In genomic region chr1:30928171-30928570, GRCh38 we compare ENCODE assay signal across 20 cellular contexts.
"Had no signal": no experiment of that assay in that cellular context is flagged by ENCODE, and none has a peak within 500 bp of the region (broad histone marks: within the 10 kb centered on the region; RNA-seq: fewer than 3 reads in every experiment).

No MANE protein-coding gene starts in this region.

- H3K4me1 ChIP-seq: adrenal gland, ascending aorta, left lung had no signal

- H3K27ac ChIP-seq: adrenal gland, ascending aorta, left lung, vagina had no signal

- H3K4me3 ChIP-seq: adrenal gland, ascending aorta, heart right ventricle, left lung, sigmoid colon, smooth muscle cell, vagina had no signal

- H3K4me2 ChIP-seq: smooth muscle cell had no signal

- ATAC-seq: activated CD4-positive, alpha-beta T cell treated with anti-CD3 and anti-CD28 coated beads for 36 hours; activated T-cell treated with anti-CD3 and anti-CD28 coated beads, Interleukin-2, amount 50 U/mL, for 4 hours; left lung; stimulated activated naive B cell treated with anti-CD40 and anti-IgM and Interleukin-4, amounts not matched to agents 10 μg/mL and 1 μg/mL and 100 μg/mL, for 72 hours; T-helper 17 cell had no signal

- DNase-seq: activated B cell treated with CpG ODN at 0.5 μM for 24 hours; activated CD4-positive, alpha-beta T cell treated with anti-CD3 and anti-CD28 coated beads for 36 hours; activated CD4-positive, alpha-beta T cell treated with anti-CD3 and anti-CD28 coated beads, Interleukin-2, amount 50 U/mL, for 48 hours; activated CD8-positive, alpha-beta memory T cell treated with anti-CD3 and anti-CD28 coated beads, Interleukin-2, amount 50 U/mL, for 48 hours; activated naive CD4-positive, alpha-beta T cell; activated T-cell treated with anti-CD3 and anti-CD28 coated beads, Interleukin-2, amount 50 U/mL, for 4 hours; adrenal gland; cerebellar nuclear complex; heart right ventricle; occipital lobe; sigmoid colon; stimulated activated CD4-positive, alpha-beta T cell treated with anti-CD3 and anti-CD28 coated beads, Interleukin-2, amount 100 ng/mL, for 48 hours; stimulated activated CD8-positive, alpha-beta memory T cell treated with anti-CD3 and anti-CD28 coated beads, Interleukin-4, amount 100 ng/mL, for 48 hours; stimulated activated naive B cell treated with anti-CD40 and anti-IgM and Interleukin-4, amounts not matched to agents 10 μg/mL and 1 μg/mL and 100 μg/mL, for 72 hours; T-helper 17 cell; trophoblast cell had no signal

- H3K9me3 ChIP-seq: adrenal gland, ascending aorta, heart right ventricle, left lung, sigmoid colon, vagina had no signal

- H3K27me3 ChIP-seq: adrenal gland, ascending aorta, left lung, sigmoid colon, vagina had no signal
